In the genomic region with DNA sequence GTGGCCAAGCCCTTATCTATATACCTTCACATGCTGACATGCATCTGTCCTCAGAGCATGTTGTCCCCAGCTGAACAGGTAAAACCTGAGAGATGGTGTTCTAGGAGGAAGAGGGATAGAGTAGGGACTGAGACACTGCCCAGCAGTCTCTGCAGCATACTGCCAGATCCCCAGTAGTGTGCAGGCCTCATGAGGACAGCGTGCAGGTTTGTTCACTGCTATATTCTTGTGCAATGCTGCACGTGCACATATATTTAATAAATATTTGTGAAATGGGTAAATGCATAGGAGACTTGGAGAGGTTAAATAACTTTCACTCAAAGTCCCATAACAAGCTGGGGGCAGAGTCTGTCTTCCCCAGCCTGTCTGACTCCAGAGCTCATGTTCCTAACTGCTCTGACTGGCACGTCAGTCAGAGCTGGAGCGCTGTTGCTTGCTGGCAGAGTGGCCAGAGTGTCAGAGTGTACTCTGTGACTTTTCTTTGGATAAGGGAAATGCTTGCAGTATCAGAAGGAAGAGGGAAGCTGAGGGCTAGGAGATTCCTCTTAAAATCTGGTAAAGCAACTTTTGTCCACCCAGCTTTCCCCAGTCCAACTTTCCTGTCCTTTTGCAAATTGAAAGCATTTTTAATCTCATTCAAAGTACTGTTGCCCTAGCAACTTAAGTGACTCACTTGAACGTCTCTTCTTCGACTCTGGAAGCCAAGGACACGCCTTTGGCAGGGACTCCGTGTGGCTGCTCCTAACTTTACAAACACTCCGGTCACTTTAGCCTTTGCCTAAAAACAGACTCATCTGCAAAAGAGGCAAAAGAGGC, we compare ENCODE assay signal across 9 cellular contexts. TPM values are rescaled to one million over a fixed set of nuclear protein-coding genes. Genes with fewer than 3 reads are reported as not detected.
DNase-seq lines count a peak whose midpoint lies in the region; ATAC-seq, FAIRE-seq and TF ChIP-seq lines count a peak whose summit lies in the region.
"Had no signal": no experiment of that assay in that cellular context is flagged by ENCODE, and none has a peak within 500 bp of the region (broad histone marks: within the 10 kb centered on the region; RNA-seq: fewer than 3 reads in every experiment).

No MANE protein-coding gene starts in this region.

- ATAC-seq in mucosa of descending colon (peak; percentile 86), GM21367 (IDR thresholded peaks at IDR 0.05; ENCODE audit: unreplicated experiment) (no peak)

- peak overlapping the region; percentile 19 for H3K4me3 ChIP-seq in endocrine pancreas (ENCODE audit: control insufficient read depth, insufficient read depth, low read length)
- H3K4me3 ChIP-seq in mucosa of descending colon, result no peak overlapping the region
- H3K4me3 ChIP-seq: BLaER1 had no signal

- intact Hi-C loops in mucosa of descending colon (cut with DNase I, micrococcal nuclease), result no loop called here

- peaks cover 8% of the 10 kb centered on the region for H3K4me1 ChIP-seq in endocrine pancreas (ENCODE audit: control insufficient read depth, insufficient read depth, low read length)
- peaks cover 15% of the 10 kb centered on the region for H3K4me1 ChIP-seq in mucosa of descending colon (ENCODE audit: low read depth)
- H3K4me1 ChIP-seq: BLaER1 had no signal

- no peak overlapping the region for H3K9ac ChIP-seq in endocrine pancreas (ENCODE audit: control insufficient read depth, insufficient read depth, low read length)
- H3K9ac ChIP-seq: BLaER1 had no signal

- FAIRE-seq in urothelium cell line (lab: Jason Lieb, UNC), result no peak

- no peaks in the 10 kb centered on the region for H3K27me3 ChIP-seq in endocrine pancreas (ENCODE audit: control insufficient read depth, insufficient read depth, low read length)
- H3K27me3 ChIP-seq: BLaER1 had no signal

- H3K36me3 ChIP-seq in endocrine pancreas (ENCODE audit: control insufficient read depth, insufficient read depth, low read length) (no peaks in the 10 kb centered on the region), mucosa of descending colon (ENCODE audit: low read depth) (no peaks in the 10 kb centered on the region)

- DNase-seq in NCI-H1436 (lab: John Stamatoyannopoulos, UW), result peak; percentile 18
- DNase-seq in NCI-H1436 treated with DMSO at 0.1 percent for 48 hours (lab: John Stamatoyannopoulos, UW), result no peak
- DNase-seq in mucosa of descending colon, result peak; percentile 53 to 70 (median 66)
- peak; percentile 26 for DNase-seq in urothelium cell line (ENCODE audit: low spot score)
- DNase-seq in activated gamma-delta T cell (lab: John Stamatoyannopoulos, UW), result no peak
- DNase-seq in stimulated activated CD4-positive, alpha-beta T cell treated with anti-CD3 and anti-CD28 coated beads, Interleukin-15, amount 100 ng/mL, for 24 hours, result no peak

- no peaks in the 10 kb centered on the region for H3K9me3 ChIP-seq in endocrine pancreas (ENCODE audit: control insufficient read depth, low read length)
- no peaks in the 10 kb centered on the region for H3K9me3 ChIP-seq in mucosa of descending colon
- H3K9me3 ChIP-seq: BLaER1 had no signal

- TF ChIP-seq CTCF in mucosa of descending colon (IDR thresholded peaks at IDR 0.05), result no peak

RNA-seq across cellular contexts. Expression of gene POLR3B, which starts 14.9 kb away (rescaled TPM):
- total RNA-seq in mucosa of descending colon, result 1 to 10 TPM; 6.6 to 8.7 (median 8.5) TPM

RNA-seq across cellular contexts. Expression of gene TCP11L2, which starts 40.1 kb away (rescaled TPM):
- 10 to 100 TPM; 32.1 to 54.5 (median 44.8) TPM for total RNA-seq in mucosa of descending colon

Comparison
In these comparisons a context has a peak if more than half of its experiments do, and no peak if none do; other contexts are left out.
1. DNase-seq: peak in NCI-H1436 (single experiment), mucosa of descending colon (3 of 3) and urothelium cell line (single experiment); none in NCI-H1436 treated with DMSO at 0.1 percent for 48 hours (single experiment), activated gamma-delta T cell (single experiment) and stimulated activated CD4-positive, alpha-beta T cell treated with anti-CD3 and anti-CD28 coated beads, Interleukin-15, amount 100 ng/mL, for 24 hours (single experiment).